ENCODE assay signal across 22 cellular contexts in genomic region chr11:71384561-71384960, GRCh38.
DNase-seq lines count a peak whose midpoint lies in the region; ATAC-seq, FAIRE-seq and TF ChIP-seq lines count a peak whose summit lies in the region.
"Had no signal": no experiment of that assay in that cellular context is flagged by ENCODE, and none has a peak within 500 bp of the region (broad histone marks: within the 10 kb centered on the region; RNA-seq: fewer than 3 reads in every experiment).

No MANE protein-coding gene starts in this region.

- DNase-seq in HepG2 (ENCODE audit: low spot score) = no peak
- no peak for DNase-seq in right lobe of liver
- peak; percentile 18 for DNase-seq in NCI-H69 (lab: John Stamatoyannopoulos, UW)
- DNase-seq in K562 (ENCODE audit: extremely low read depth in 1 of 4, low spot score in 3 of 4) = peak in 2 of 4 experiments; percentile 32 to 38
- no peak for DNase-seq in NCI-H2029 (lab: John Stamatoyannopoulos, UW)
- DNase-seq in GF-D8 (lab: John Stamatoyannopoulos, UW) = no peak
- DNase-seq: CD4-positive, CD25-positive, alpha-beta regulatory T cell; KBM-7; MM.1S; NCI-H1048; NCI-H1417 treated with DMSO at 0.1 percent for 48 hours; NCI-H1930; NCI-H2171; NCI-H446; NCI-H82; PC-3; SIG-M5; SK-N-SH; T-helper 2 cell had no signal

- intact Hi-C loops in HepG2 (cut with micrococcal nuclease; ENCODE audit: unreplicated experiment) (no loop called here), right lobe of liver (cut with DNase I) (no loop called here), K562 (cut with micrococcal nuclease) (no loop called here)

- no peak overlapping the region for H3K4me3 ChIP-seq in HepG2 (replicated peaks in 1 of 3; ENCODE audit: insufficient read depth in 1 of 3, low read depth in 2 of 3, low read length in 3 of 3)
- H3K4me3 ChIP-seq in right lobe of liver = no peak overlapping the region
- no peak overlapping the region for H3K4me3 ChIP-seq in K562
- no peak overlapping the region for H3K4me3 ChIP-seq in gastroesophageal sphincter

- TF ChIP-seq RAD21 in HepG2 (CRISPR knock-in tag; IDR thresholded peaks at IDR 0.05) (no peak), K562 (CRISPR knock-in tag; conservative IDR thresholded peaks at IDR 0.05 in 1 of 2, IDR thresholded peaks at IDR 0.05 in 1 of 2) (no peak)

- POLR2A ChIA-PET in HepG2 (lab: Yijun Ruan, JAX) = no interaction called here
- POLR2A ChIA-PET in K562 (lab: Yijun Ruan, JAX) = interaction anchor here (1.0 kb wide), 1 partner anchor 156 kb away, joined by 3 read pairs; no protein-coding TSS in a partner anchor

- no peak for TF ChIP-seq EP300 in HepG2 (IDR thresholded peaks at IDR 0.05; ENCODE audit: low read depth in 2 of 2, low read length in 2 of 2)
- TF ChIP-seq EP300 in HepG2 (CRISPR knock-in tag; IDR thresholded peaks at IDR 0.05; ENCODE audit: borderline replicate concordance) = no peak
- TF ChIP-seq EP300 in K562 (IDR thresholded peaks at IDR 0.05; ENCODE audit: low read length) = no peak
- TF ChIP-seq EP300 in gastroesophageal sphincter (IDR thresholded peaks at IDR 0.05) = no peak

- FAIRE-seq in HepG2 (lab: Jason Lieb, UNC) (no peak), K562 (lab: Jason Lieb, UNC) (no peak)
- FAIRE-seq: G401.6, GM19239 had no signal

- H3K4me2 ChIP-seq in HepG2 (ENCODE audit: low read depth, low read length) (no peak overlapping the region), K562 (ENCODE audit: insufficient read depth, low read length) (no peak overlapping the region)
- H3K4me2 ChIP-seq: SK-N-SH had no signal

- no peaks in the 10 kb centered on the region for H3K9me1 ChIP-seq in K562 (ENCODE audit: control insufficient read depth, insufficient read depth, low read length)

- H3K79me2 ChIP-seq in HepG2 (ENCODE audit: insufficient read depth, low read length) (no peaks in the 10 kb centered on the region), K562 (ENCODE audit: control insufficient read depth, insufficient read depth, low read length) (no peaks in the 10 kb centered on the region)

- H2AFZ ChIP-seq in HepG2 (ENCODE audit: low read length) (no peak overlapping the region), K562 (ENCODE audit: low read depth, low read length) (no peak overlapping the region)

- peaks cover 10% of the 10 kb centered on the region for H3K9me3 ChIP-seq in HepG2 (ENCODE audit: low read length)
- no peaks in the 10 kb centered on the region for H3K9me3 ChIP-seq in right lobe of liver
- H3K9me3 ChIP-seq in K562 (replicated peaks; ENCODE audit: control insufficient read depth, insufficient read depth, low read depth, low read length) = no peaks in the 10 kb centered on the region
- peaks cover 0 to 8% (median 0%) of the 10 kb centered on the region in 3 donors for H3K9me3 ChIP-seq in gastroesophageal sphincter
- H3K9me3 ChIP-seq: SK-N-SH had no signal

- CTCF ChIA-PET in HepG2 (lab: Yijun Ruan, JAX; ENCODE audit: low intra/inter-chr PET ratio, low total read pairs) (no interaction called here), K562 (lab: Yijun Ruan, JAX; ENCODE audit: low intra/inter-chr PET ratio) (no interaction called here)

- in situ Hi-C loops in HepG2 (cut with HindIII; ENCODE audit: extremely low pct_ligation_motif_present, low pct_unique_long_range_greater_than_20kb) = no loop called here
- in situ Hi-C loops in K562 (cut with MboI) = no loop called here

- TF ChIP-seq POLR2A in HepG2 (IDR thresholded peaks at IDR 0.05; ENCODE audit: insufficient read depth in 1 of 2, low read depth in 2 of 2, low read length in 2 of 2) (no peak), right lobe of liver (IDR thresholded peaks at IDR 0.05) (no peak), K562 (conservative IDR thresholded peaks at IDR 0.05) (no peak), gastroesophageal sphincter (IDR thresholded peaks at IDR 0.05) (no peak)

- no peak overlapping the region for H3K9ac ChIP-seq in HepG2 (ENCODE audit: insufficient read depth, low read depth, low read length)
- no peak overlapping the region for H3K9ac ChIP-seq in K562 (ENCODE audit: insufficient read depth in 1 of 2, low read depth in 2 of 2, low read length in 2 of 2)
- H3K9ac ChIP-seq: SK-N-SH had no signal

- H3K4me1 ChIP-seq in HepG2 (ENCODE audit: insufficient read depth, low read length) (no peaks in the 10 kb centered on the region), right lobe of liver (no peaks in the 10 kb centered on the region), K562 (replicated peaks in 1 of 2; ENCODE audit: control insufficient read depth in 2 of 2, insufficient read depth in 2 of 2, low read length in 2 of 2) (no peaks in the 10 kb centered on the region; a peak in 1 of 5 replicates), gastroesophageal sphincter (no peaks in the 10 kb centered on the region)

- no peaks in the 10 kb centered on the region for H4K20me1 ChIP-seq in HepG2 (ENCODE audit: insufficient read depth, low read length)
- H4K20me1 ChIP-seq in K562 (replicated peaks; ENCODE audit: control insufficient read depth, insufficient read depth, low read length) = no peaks in the 10 kb centered on the region

- peaks cover 3 to 34% of the 10 kb centered on the region in 2 experiments for H3K27me3 ChIP-seq in HepG2 (ENCODE audit: control insufficient read depth in 1 of 2, insufficient read depth in 2 of 2, low read length in 2 of 2)
- H3K27me3 ChIP-seq in right lobe of liver = no peaks in the 10 kb centered on the region
- peaks cover 11 to 24% of the 10 kb centered on the region in 2 experiments; a peak in 3 of 5 replicates for H3K27me3 ChIP-seq in K562 (ENCODE audit: control insufficient read depth in 2 of 2, insufficient read depth in 2 of 2, low read length in 2 of 2)
- peaks cover 46% of the 10 kb centered on the region for H3K27me3 ChIP-seq in gastroesophageal sphincter

- BruUV-seq in HepG2 (replicated peaks; lab: Mats Ljungman, UMichigan) = no TSS peak
- BruUV-seq in K562 (replicated peaks; lab: Mats Ljungman, UMichigan) = no TSS peak

- H3K36me3 ChIP-seq in HepG2 (replicated peaks in 1 of 2; ENCODE audit: control insufficient read depth in 1 of 2, insufficient read depth in 2 of 2, low read length in 2 of 2) (no peaks in the 10 kb centered on the region), right lobe of liver (no peaks in the 10 kb centered on the region), K562 (ENCODE audit: control insufficient read depth, insufficient read depth, low read length) (no peaks in the 10 kb centered on the region), gastroesophageal sphincter (no peaks in the 10 kb centered on the region)

- H3K27ac ChIP-seq in HepG2 (ENCODE audit: extremely low read length, insufficient read depth, low read length) = no peak overlapping the region
- no peak overlapping the region for H3K27ac ChIP-seq in right lobe of liver
- H3K27ac ChIP-seq in K562 (ENCODE audit: extremely low read depth, low read depth, low read length) = no peak overlapping the region
- no peak overlapping the region for H3K27ac ChIP-seq in gastroesophageal sphincter

- TF ChIP-seq CTCF in HepG2 (CRISPR knock-in tag; IDR thresholded peaks at IDR 0.05) = no peak
- no peak for TF ChIP-seq CTCF in right lobe of liver (IDR thresholded peaks at IDR 0.05)
- TF ChIP-seq CTCF in K562 (IDR thresholded peaks at IDR 0.05 in 2 of 3, conservative IDR thresholded peaks at IDR 0.05 in 1 of 3; ENCODE audit: insufficient read depth in 2 of 3, low read depth in 1 of 3, low read length in 3 of 3) = no peak
- no peak for TF ChIP-seq CTCF in gastroesophageal sphincter (IDR thresholded peaks at IDR 0.05)

- ATAC-seq in HepG2 (no peak), right lobe of liver (no peak), K562 (peak; percentile 51; the same call in 2 of the 3 replicates), gastroesophageal sphincter (no peak)
- ATAC-seq: PC-3 had no signal

- WGBS in HepG2 (ENCODE audit: low lambda C conversion rate) = 22% methylated on average over 8 of the region's 8 CpGs
- WGBS in right lobe of liver (ENCODE audit: insufficient coverage, low coverage, low lambda C conversion rate, missing lambda C conversion rate) = 65% methylated on average over 8 of the region's 8 CpGs
- 3% methylated on average over 7 of the region's 8 CpGs for WGBS in K562 (ENCODE audit: insufficient coverage, low coverage, missing lambda C conversion rate)
- 33 to 66% methylated on average over 1 to 4 of the region's 8 CpGs for WGBS in gastroesophageal sphincter (ENCODE audit: low coverage in 1 of 2), 2 donors

TF ChIP-seq in HepG2, 621 proteins besides CTCF, POLR2A, EP300 and RAD21:
- peak; percentile 34; the same call in 1 of the 2 replicates for TF ChIP-seq ATF7 (IDR thresholded peaks at IDR 0.05)
- no peak for TF ChIP-seq ATF7 (CRISPR knock-in tag; IDR thresholded peaks at IDR 0.05)
- no peak for TF ChIP-seq DR1 (CRISPR knock-in tag; IDR thresholded peaks at IDR 0.05)

TF ChIP-seq in K562, 482 proteins besides CTCF, POLR2A, EP300 and RAD21 (continues in another document):
- TF ChIP-seq TAL1 (IDR thresholded peaks at IDR 0.05) = peak; percentile 38
- peak; percentile 81 for TF ChIP-seq ATF3 (IDR thresholded peaks at IDR 0.05)
- TF ChIP-seq ATF3 (CRISPR knock-in tag; conservative IDR thresholded peaks at IDR 0.05) = no peak
- TF ChIP-seq PKNOX1 (IDR thresholded peaks at IDR 0.05) = peak; percentile 41; the same call in 1 of the 2 replicates
- TF ChIP-seq TCF3 (CRISPR knock-in tag; IDR thresholded peaks at IDR 0.05) = 0 out of 2 replicates have a peak, but pooled peaks have one; percentile 20
- peak; percentile 56 for TF ChIP-seq CBFA2T3 (IDR thresholded peaks at IDR 0.05)
- peak; percentile 16 for TF ChIP-seq MEIS2 (IDR thresholded peaks at IDR 0.05; ENCODE audit: partially characterized antibody)

Comparison
In these comparisons a context has a peak if more than half of its experiments do, and no peak if none do; other contexts are left out.
1. Of the 241 proteins assayed by ChIP-seq in both HepG2 and K562: peak only in HepG2: none; only in K562: JUND and MEIS2; in both: none; in neither: 237; mixed calls (peak in some experiments, not most) for 2.